In genomic region chr7:72622532-72622931, GRCh38 we compare ENCODE assay signal across 20 cellular contexts.
DNase-seq lines count a peak whose midpoint lies in the region; ATAC-seq, FAIRE-seq and TF ChIP-seq lines count a peak whose summit lies in the region.
"Had no signal": no experiment of that assay in that cellular context is flagged by ENCODE, and none has a peak within 500 bp of the region (broad histone marks: within the 10 kb centered on the region; RNA-seq: fewer than 3 reads in every experiment).

No MANE protein-coding gene starts in this region.

- dilution Hi-C loops in IMR-90 (cut with HindIII; ENCODE audit: low sequenced_read_pairs, unreplicated experiment), result no loop called here

- peak overlapping the region; percentile 4 for H3K27ac Mint-ChIP-seq in central memory CD8-positive, alpha-beta T cell (ENCODE audit: low read depth)
- H3K27ac Mint-ChIP-seq: CD14-positive monocyte had no signal

- H3K14ac ChIP-seq in IMR-90 (replicated peaks; ENCODE audit: low read depth, low read length) (no peak overlapping the region), neuronal stem cell (ENCODE audit: low read length) (peak overlapping the region; percentile 90)

- no peak overlapping the region for H3K27ac ChIP-seq in IMR-90 (ENCODE audit: insufficient read depth, low read length)
- no peak overlapping the region for H3K27ac ChIP-seq in neuronal stem cell (replicated peaks; ENCODE audit: low read length)
- no peak overlapping the region for H3K27ac ChIP-seq in A673 (ENCODE audit: low read depth, low read length, poor library complexity, severe bottlenecking)
- H3K27ac ChIP-seq: A549 had no signal

- H4K91ac ChIP-seq in IMR-90 (ENCODE audit: insufficient read depth, low read depth, low read length) (no peak overlapping the region), neuronal stem cell (ENCODE audit: low read depth, low read length, poor library complexity) (no peak overlapping the region)

- H3K9me3 Mint-ChIP-seq in central memory CD8-positive, alpha-beta T cell, result no peaks in the 10 kb centered on the region

- H2AK5ac ChIP-seq in IMR-90 (ENCODE audit: low read depth, low read length) (no peak overlapping the region), neuronal stem cell (ENCODE audit: low read depth, low read length) (no peak overlapping the region)

- H2BK20ac ChIP-seq in IMR-90 (ENCODE audit: low read depth, low read length), result no peak overlapping the region

- no peak overlapping the region for H2AFZ ChIP-seq in IMR-90 (replicated peaks; ENCODE audit: low read length, poor library complexity)
- H2AFZ ChIP-seq in neuronal stem cell (ENCODE audit: low read length), result no peak overlapping the region

- H2BK12ac ChIP-seq in neuronal stem cell (ENCODE audit: low read length), result no peak overlapping the region

- H3K4me1 ChIP-seq in IMR-90 (ENCODE audit: control insufficient read depth, insufficient read depth, low read length) (peaks cover 1% of the 10 kb centered on the region; the same call in 1 of the 2 replicates), neuronal stem cell (ENCODE audit: control insufficient read depth in 2 of 2, insufficient read depth in 1 of 2, low read depth in 1 of 2, low read length in 2 of 2) (peaks cover 0 to 4% of the 10 kb centered on the region in 2 donors), A673 (ENCODE audit: insufficient read depth, low read length, poor library complexity, severe bottlenecking) (no peaks in the 10 kb centered on the region)
- H3K4me1 ChIP-seq: A549 had no signal

- H3K9me1 ChIP-seq in IMR-90 (ENCODE audit: insufficient read depth, low read length), result peaks cover 4% of the 10 kb centered on the region

- no TSS peak for BruUV-seq in IMR-90 (replicated peaks; lab: Mats Ljungman, UMichigan)
- BruUV-seq in A673 (replicated peaks; lab: Mats Ljungman, UMichigan), result no TSS peak

- no peak overlapping the region; the same call in 1 of the 2 replicates for H4K5ac ChIP-seq in IMR-90 (ENCODE audit: low read depth, low read length)

- H3K18ac ChIP-seq in IMR-90 (ENCODE audit: low read depth, low read length), result no peak overlapping the region
- no peak overlapping the region for H3K18ac ChIP-seq in neuronal stem cell (ENCODE audit: low read length)

- TF ChIP-seq POLR2A in GM12892 (IDR thresholded peaks at IDR 0.05; ENCODE audit: low read depth, low read length), result no peak
- no peak for TF ChIP-seq POLR2A in IMR-90 (IDR thresholded peaks at IDR 0.05; ENCODE audit: low read depth, low read length)

- H3K4ac ChIP-seq in IMR-90 (ENCODE audit: low read depth, low read length) (no peak overlapping the region), neuronal stem cell (ENCODE audit: low read length) (peak overlapping the region; percentile 85)

- no peak overlapping the region for H2AK9ac ChIP-seq in IMR-90 (replicated peaks; ENCODE audit: low read depth, low read length, poor library complexity)

- 82% methylated on average over 2 of the region's 8 CpGs; no CpG with 5 or more reads in 1 of the 2 experiments for WGBS in IMR-90 (ENCODE audit: extremely low coverage in 2 of 2, insufficient read length in 1 of 2), 2 experiments
- no CpG with 5 or more reads among the region's 8 CpGs for WGBS in neuronal stem cell (ENCODE audit: extremely low coverage in 2 of 2, insufficient read length in 2 of 2, insufficient replicate concordance in 1 of 2), 2 donors

- no peak for ATAC-seq in IMR-90 (ENCODE audit: low read depth)
- ATAC-seq in central memory CD8-positive, alpha-beta T cell (replicated peaks; ENCODE audit: extremely low read depth, poor library complexity, severe bottlenecking), result no peak
- ATAC-seq: A549 had no signal

- no peak for TF ChIP-seq RAD21 in IMR-90 (IDR thresholded peaks at IDR 0.05; ENCODE audit: low read length)

- H2BK120ac ChIP-seq in IMR-90 (ENCODE audit: low read depth, low read length) (no peak overlapping the region), neuronal stem cell (ENCODE audit: low read depth, low read length) (no peak overlapping the region)

- H2BK15ac ChIP-seq in IMR-90 (ENCODE audit: low read depth, low read length) (no peak overlapping the region), neuronal stem cell (ENCODE audit: low read length) (no peak overlapping the region)

- H3K27me3 ChIP-seq in IMR-90 (ENCODE audit: control insufficient read depth, insufficient read depth, low read length) (no peaks in the 10 kb centered on the region), neuronal stem cell (ENCODE audit: control insufficient read depth in 3 of 3, insufficient read depth in 3 of 3, low read depth in 1 of 3, low read length in 3 of 3) (no peaks in the 10 kb centered on the region), A673 (replicated peaks; ENCODE audit: insufficient read depth, low read depth, low read length, poor library complexity) (no peaks in the 10 kb centered on the region)

- FAIRE-seq in GM12892 (lab: Jason Lieb, UNC), result peak; percentile 9

- H2BK5ac ChIP-seq in IMR-90 (ENCODE audit: low read depth, low read length, poor library complexity, severe bottlenecking) (peak overlapping the region; percentile 82), neuronal stem cell (ENCODE audit: low read length) (no peak overlapping the region)

- POLR2A ChIA-PET in IMR-90 (lab: Charles Lee; ENCODE audit: unreplicated experiment) (no interaction called here), A673 (lab: Charles Lee; ENCODE audit: low non-redundant PET) (no interaction called here)

- peaks cover 16% of the 10 kb centered on the region for H3K4me1 Mint-ChIP-seq in central memory CD8-positive, alpha-beta T cell
- H3K4me1 Mint-ChIP-seq: CD14-positive monocyte had no signal

- intact Hi-C loops in IMR-90 (cut with micrococcal nuclease) (no loop called here), A673 (cut with micrococcal nuclease; ENCODE audit: unreplicated experiment) (no loop called here)

- CTCF ChIA-PET in IMR-90 (lab: Yijun Ruan, JAX) (no interaction called here), A673 (lab: Charles Lee) (no interaction called here)

- H3K4me2 ChIP-seq in IMR-90 (ENCODE audit: low read depth, low read length) (no peak overlapping the region), neuronal stem cell (ENCODE audit: insufficient read depth, low read length, poor library complexity, severe bottlenecking) (no peak overlapping the region)
- H3K4me2 ChIP-seq: A549 had no signal

- no peak for TF ChIP-seq CTCF in IMR-90 (conservative IDR thresholded peaks at IDR 0.05; ENCODE audit: low read depth, low read length)
- TF ChIP-seq CTCF in A673 (conservative IDR thresholded peaks at IDR 0.05; ENCODE audit: low read depth, low read length), result no peak

- no peaks in the 10 kb centered on the region for H3K9me3 ChIP-seq in IMR-90 (ENCODE audit: control insufficient read depth, insufficient read depth, low read length)
- H3K9me3 ChIP-seq in neuronal stem cell (replicated peaks in 1 of 2; ENCODE audit: control insufficient read depth in 2 of 2, insufficient read depth in 1 of 2, low read depth in 1 of 2, low read length in 2 of 2), result no peaks in the 10 kb centered on the region
- no peaks in the 10 kb centered on the region for H3K9me3 ChIP-seq in A673 (ENCODE audit: low read depth, low read length, poor library complexity, severe bottlenecking)
- H3K9me3 ChIP-seq: A549 had no signal

- no peaks in the 10 kb centered on the region for H3K36me3 Mint-ChIP-seq in central memory CD8-positive, alpha-beta T cell (ENCODE audit: insufficient read depth)

- H4K8ac ChIP-seq in IMR-90 (ENCODE audit: low read depth in 2 of 2, low read length in 2 of 2) (no peak overlapping the region), neuronal stem cell (ENCODE audit: low read depth, low read length) (peak overlapping the region; percentile 100)

- no peak overlapping the region for H3K56ac ChIP-seq in IMR-90 (ENCODE audit: extremely low read depth, insufficient read depth, low read length)

- no peak overlapping the region for H3K23ac ChIP-seq in IMR-90 (ENCODE audit: low read depth, low read length)
- no peak overlapping the region for H3K23ac ChIP-seq in neuronal stem cell (ENCODE audit: low read depth, low read length, poor library complexity)

- H3K27me3 Mint-ChIP-seq in central memory CD8-positive, alpha-beta T cell, result no peaks in the 10 kb centered on the region

- no peak overlapping the region for H3K4me3 Mint-ChIP-seq in central memory CD8-positive, alpha-beta T cell
- H3K4me3 Mint-ChIP-seq: CD14-positive monocyte had no signal

- H3K9ac ChIP-seq in IMR-90 (ENCODE audit: low read depth, low read length), result no peak overlapping the region
- peak overlapping the region; percentile 91 for H3K9ac ChIP-seq in neuronal stem cell (ENCODE audit: low read depth, low read length, poor library complexity)

- no peaks in the 10 kb centered on the region for H3K36me3 ChIP-seq in IMR-90 (ENCODE audit: control insufficient read depth, insufficient read depth, low read length)
- no peaks in the 10 kb centered on the region for H3K36me3 ChIP-seq in neuronal stem cell (replicated peaks in 1 of 2; ENCODE audit: control insufficient read depth in 2 of 2, insufficient read depth in 2 of 2, low read length in 2 of 2)
- no peaks in the 10 kb centered on the region for H3K36me3 ChIP-seq in A673 (ENCODE audit: insufficient read depth, low read length, poor library complexity, severe bottlenecking)

- DNase-seq in GM12892 (ENCODE audit: insufficient read length), result no peak
- no peak for DNase-seq in IMR-90
- no peak for DNase-seq in central memory CD8-positive, alpha-beta T cell (ENCODE audit: low spot score in 2 of 2)
- no peak for DNase-seq in neuronal stem cell (ENCODE audit: low spot score)
- no peak for DNase-seq in SIG-M5 (lab: John Stamatoyannopoulos, UW)
- DNase-seq in amygdala (lab: John Stamatoyannopoulos, UW), result no peak
- no peak for DNase-seq in UCSD-AML1 (lab: John Stamatoyannopoulos, UW; ENCODE audit: unreplicated experiment)
- DNase-seq in A673 (ENCODE audit: low spot score), result no peak
- DNase-seq: COR-L47; H7; Karpas-422; MM.1S; NCI-H1694 treated with DMSO at 0.1 percent for 48 hours; NCI-H2107; NCI-H345; NCI-H526 treated with DMSO at 0.1 percent for 48 hours; NK-92 treated with Interleukin-12 subunit alpha and Interleukin-12 subunit beta, amount 100 ng/mL, for 24 hours; OCI-M1 had no signal

- H3K4me3 ChIP-seq in IMR-90 (ENCODE audit: insufficient read depth, low read depth, low read length) (no peak overlapping the region), neuronal stem cell (ENCODE audit: low read length in 2 of 2) (peak overlapping the region in 1 of 2 donors; percentile 61), A673 (ENCODE audit: low read depth, low read length, poor library complexity, severe bottlenecking) (no peak overlapping the region)
- H3K4me3 ChIP-seq: A549 had no signal

- H3K79me1 ChIP-seq in IMR-90 (ENCODE audit: low read depth in 1 of 2, low read length in 2 of 2) (no peaks in the 10 kb centered on the region), neuronal stem cell (ENCODE audit: low read depth, low read length) (peaks cover 2% of the 10 kb centered on the region)

- H4K20me1 ChIP-seq in IMR-90 (ENCODE audit: insufficient read depth, low read length), result no peaks in the 10 kb centered on the region

- in situ Hi-C loops in IMR-90 (cut with MboI; ENCODE audit: low sequenced_read_pairs), result no loop called here
